Comparison of ENCODE assay signal across 8 cellular contexts in the genomic region with DNA sequence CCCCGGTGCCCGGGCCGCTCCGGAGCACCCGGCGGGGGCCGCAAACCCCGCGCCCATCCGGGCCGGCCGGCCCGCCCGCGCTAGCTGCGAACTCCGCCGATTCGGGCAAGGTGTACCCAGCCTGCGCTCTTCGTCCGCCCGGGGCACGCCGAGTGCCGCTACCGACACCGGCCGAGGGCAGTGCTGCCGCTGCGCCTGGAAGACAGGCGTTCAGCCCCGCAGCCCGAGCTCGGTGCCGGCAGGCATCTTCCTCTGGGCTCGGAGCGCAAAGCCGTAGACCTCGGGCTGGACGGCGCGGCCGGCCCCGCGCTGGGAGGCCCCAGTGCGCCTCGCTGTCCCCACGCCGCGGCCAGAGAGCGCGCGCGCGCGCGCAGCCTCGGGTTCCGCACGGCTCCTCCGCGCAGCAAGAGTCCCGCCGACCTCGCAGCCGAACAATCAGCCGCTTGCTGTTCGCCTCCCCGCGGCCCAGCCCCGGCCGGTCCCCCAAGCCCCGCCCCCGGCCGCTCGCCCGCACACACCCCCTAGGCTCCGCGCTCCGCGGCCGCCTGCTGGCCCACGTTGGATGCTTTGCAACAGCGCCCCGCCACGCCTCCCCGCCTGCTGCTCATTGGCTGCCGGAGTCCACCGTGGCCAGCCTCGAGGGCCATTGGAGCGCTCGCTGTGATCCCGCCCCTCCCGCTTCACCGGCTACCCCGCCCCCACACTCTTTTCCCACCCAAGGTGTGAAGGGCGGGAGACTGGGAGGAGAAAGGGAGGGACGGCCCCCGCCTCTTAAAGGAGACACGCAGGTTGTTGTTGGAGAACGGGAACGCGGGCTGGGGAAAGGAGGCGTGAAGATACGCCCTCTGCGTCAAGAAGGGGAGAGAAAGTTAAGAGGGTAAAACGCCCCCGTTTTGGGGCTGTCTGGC. TPM values are rescaled to one million over a fixed set of nuclear protein-coding genes. Genes with fewer than 3 reads are reported as not detected.
A peak's percentile ranks its signal among the peaks of the same experiment; 100 is the strongest.
DNase-seq lines count a peak whose midpoint lies in the region; ATAC-seq and TF ChIP-seq lines count a peak whose summit lies in the region.

A gene with protein sequence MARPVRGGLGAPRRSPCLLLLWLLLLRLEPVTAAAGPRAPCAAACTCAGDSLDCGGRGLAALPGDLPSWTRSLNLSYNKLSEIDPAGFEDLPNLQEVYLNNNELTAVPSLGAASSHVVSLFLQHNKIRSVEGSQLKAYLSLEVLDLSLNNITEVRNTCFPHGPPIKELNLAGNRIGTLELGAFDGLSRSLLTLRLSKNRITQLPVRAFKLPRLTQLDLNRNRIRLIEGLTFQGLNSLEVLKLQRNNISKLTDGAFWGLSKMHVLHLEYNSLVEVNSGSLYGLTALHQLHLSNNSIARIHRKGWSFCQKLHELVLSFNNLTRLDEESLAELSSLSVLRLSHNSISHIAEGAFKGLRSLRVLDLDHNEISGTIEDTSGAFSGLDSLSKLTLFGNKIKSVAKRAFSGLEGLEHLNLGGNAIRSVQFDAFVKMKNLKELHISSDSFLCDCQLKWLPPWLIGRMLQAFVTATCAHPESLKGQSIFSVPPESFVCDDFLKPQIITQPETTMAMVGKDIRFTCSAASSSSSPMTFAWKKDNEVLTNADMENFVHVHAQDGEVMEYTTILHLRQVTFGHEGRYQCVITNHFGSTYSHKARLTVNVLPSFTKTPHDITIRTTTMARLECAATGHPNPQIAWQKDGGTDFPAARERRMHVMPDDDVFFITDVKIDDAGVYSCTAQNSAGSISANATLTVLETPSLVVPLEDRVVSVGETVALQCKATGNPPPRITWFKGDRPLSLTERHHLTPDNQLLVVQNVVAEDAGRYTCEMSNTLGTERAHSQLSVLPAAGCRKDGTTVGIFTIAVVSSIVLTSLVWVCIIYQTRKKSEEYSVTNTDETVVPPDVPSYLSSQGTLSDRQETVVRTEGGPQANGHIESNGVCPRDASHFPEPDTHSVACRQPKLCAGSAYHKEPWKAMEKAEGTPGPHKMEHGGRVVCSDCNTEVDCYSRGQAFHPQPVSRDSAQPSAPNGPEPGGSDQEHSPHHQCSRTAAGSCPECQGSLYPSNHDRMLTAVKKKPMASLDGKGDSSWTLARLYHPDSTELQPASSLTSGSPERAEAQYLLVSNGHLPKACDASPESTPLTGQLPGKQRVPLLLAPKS (minus strand): TSS at position 448 of the 908 bp plus-strand sequence. CDS start 615 bp downstream, outside the sequence.

- TF ChIP-seq RAD21 in neural cell (conservative IDR thresholded peaks at IDR 0.05): peak; percentile 44

- TF ChIP-seq EP300 in neural cell (conservative IDR thresholded peaks at IDR 0.05; ENCODE audit: poor library complexity, severe bottlenecking): no peak

- no peaks in the 10 kb centered on the region for H3K9me3 Mint-ChIP-seq in stimulated activated naive CD8-positive, alpha-beta T cell treated with anti-CD3 and anti-CD28 coated beads, Interleukin-15, amount 100 ng/mL, for 72 hours

- peak within 1 kb of the TSS; percentile 72 for H3K4me2 ChIP-seq in Loucy (ENCODE audit: low read depth, low read length, poor library complexity, severe bottlenecking)
- no peak within 1 kb of the TSS for H3K4me2 ChIP-seq in neural cell (ENCODE audit: low read length)

- H3K79me2 ChIP-seq in Loucy (ENCODE audit: insufficient read depth, low read length): peaks cover 49% of the 10 kb centered on the region
- H3K79me2 ChIP-seq in neural cell (replicated peaks; ENCODE audit: insufficient read depth, low read length): peaks cover 37% of the 10 kb centered on the region

- H3K4me3 ChIP-seq in Loucy (ENCODE audit: low read length, poor library complexity, severe bottlenecking) (peak within 1 kb of the TSS; percentile 81), fibroblast of villous mesenchyme (ENCODE audit: low read depth, low read length) (peak within 1 kb of the TSS; percentile 73), neural cell (ENCODE audit: low read length) (peak within 1 kb of the TSS; percentile 72)

- H3K9me2 ChIP-seq in Loucy (replicated peaks; ENCODE audit: low read depth, low read length): no peaks in the 10 kb centered on the region
- H3K9me2 ChIP-seq in neural cell (ENCODE audit: insufficient read depth, low read length): no peaks in the 10 kb centered on the region

- ATAC-seq in stimulated activated naive CD8-positive, alpha-beta T cell treated with anti-CD3 and anti-CD28 coated beads, Interleukin-15, amount 100 ng/mL, for 72 hours: peak; percentile 97

- peaks cover 65% of the 10 kb centered on the region for H3K27me3 Mint-ChIP-seq in stimulated activated naive CD8-positive, alpha-beta T cell treated with anti-CD3 and anti-CD28 coated beads, Interleukin-15, amount 100 ng/mL, for 72 hours

- no peak within 1 kb of the TSS for H3K27ac ChIP-seq in neural cell (ENCODE audit: low read length)

- peaks cover 43% of the 10 kb centered on the region for H3K4me1 Mint-ChIP-seq in stimulated activated naive CD8-positive, alpha-beta T cell treated with anti-CD3 and anti-CD28 coated beads, Interleukin-15, amount 100 ng/mL, for 72 hours

- H3K4me3 Mint-ChIP-seq in stimulated activated naive CD8-positive, alpha-beta T cell treated with anti-CD3 and anti-CD28 coated beads, Interleukin-15, amount 100 ng/mL, for 72 hours: peak within 1 kb of the TSS; percentile 98

- peak; percentile 98 for DNase-seq in EH (ENCODE audit: low read depth)
- DNase-seq in H4 (ENCODE audit: low spot score): peak; percentile 92
- DNase-seq in SHP77 treated with DMSO at 0.1 percent for 48 hours (lab: John Stamatoyannopoulos, UW): peak; percentile 90
- DNase-seq in activated gamma-delta T cell (lab: John Stamatoyannopoulos, UW): peak; percentile 98
- peak; percentile 98 for DNase-seq in fibroblast of villous mesenchyme (ENCODE audit: low read depth)
- peak; percentile 95 to 98 for DNase-seq in stimulated activated naive CD8-positive, alpha-beta T cell treated with anti-CD3 and anti-CD28 coated beads, Interleukin-15, amount 100 ng/mL, for 72 hours

- H3K9ac ChIP-seq in Loucy (ENCODE audit: low read depth, low read length, poor library complexity, severe bottlenecking) (peak within 1 kb of the TSS; percentile 78), neural cell (ENCODE audit: low read length) (peak within 1 kb of the TSS; percentile 63)

- H3K27me3 ChIP-seq in Loucy (ENCODE audit: insufficient read depth, low read length, poor library complexity, severe bottlenecking): no peaks in the 10 kb centered on the region
- H3K27me3 ChIP-seq in neural cell (ENCODE audit: insufficient read depth, low read depth, low read length): peaks cover 27% of the 10 kb centered on the region

- H2AFZ ChIP-seq in Loucy (ENCODE audit: low read length) (peak within 1 kb of the TSS; percentile 82), neural cell (ENCODE audit: low read depth, low read length) (no peak within 1 kb of the TSS)

- TF ChIP-seq CTCF in Loucy (conservative IDR thresholded peaks at IDR 0.05; ENCODE audit: low read length): peak; percentile 41; the same call in 1 of the 2 replicates
- no peak for TF ChIP-seq CTCF in fibroblast of villous mesenchyme (IDR thresholded peaks at IDR 0.05; ENCODE audit: insufficient read depth, low read depth, low read length)
- TF ChIP-seq CTCF in neural cell (IDR thresholded peaks at IDR 0.05; ENCODE audit: poor library complexity, severe bottlenecking): peak; percentile 43

- peaks cover 51% of the 10 kb centered on the region for H3K4me1 ChIP-seq in Loucy (ENCODE audit: insufficient read depth, low read length, poor library complexity, severe bottlenecking)

- peak within 1 kb of the TSS; percentile 75 to 81 for H3K27ac Mint-ChIP-seq in stimulated activated naive CD8-positive, alpha-beta T cell treated with anti-CD3 and anti-CD28 coated beads, Interleukin-15, amount 100 ng/mL, for 72 hours

- no peaks in the 10 kb centered on the region for H3K36me3 ChIP-seq in Loucy (ENCODE audit: insufficient read depth, low read length)
- H3K36me3 ChIP-seq in neural cell (ENCODE audit: insufficient read depth, low read length): no peaks in the 10 kb centered on the region

- H3K9me3 ChIP-seq in Loucy (ENCODE audit: insufficient read depth, low read depth, low read length) (no peaks in the 10 kb centered on the region), neural cell (ENCODE audit: low read length) (no peaks in the 10 kb centered on the region)

- H3F3A ChIP-seq in Loucy (ENCODE audit: low read depth): no peaks in the 10 kb centered on the region; the same call in 1 of the 2 replicates
- no peaks in the 10 kb centered on the region for H3F3A ChIP-seq in neural cell (ENCODE audit: insufficient read depth, low read length, poor library complexity, severe bottlenecking)

- H4K20me1 ChIP-seq in Loucy (ENCODE audit: insufficient read depth, low read length, poor library complexity, severe bottlenecking) (peaks cover 26% of the 10 kb centered on the region), neural cell (ENCODE audit: insufficient read depth) (no peaks in the 10 kb centered on the region)

TF ChIP-seq in neural cell, 6 proteins besides CTCF, POLR2A, EP300 and RAD21:
- TF ChIP-seq MXI1 (conservative IDR thresholded peaks at IDR 0.05; ENCODE audit: poor library complexity, severe bottlenecking) (peak; percentile 50), SMC3 (conservative IDR thresholded peaks at IDR 0.05; ENCODE audit: poor library complexity) (peak; percentile 8), POLR2AphosphoS5 (IDR thresholded peaks at IDR 0.05) (peak; percentile 58), TAF1 (IDR thresholded peaks at IDR 0.05; ENCODE audit: low read depth) (no peak)
TF ChIP-seq in neural cell: peak in this region for 3.

RNA-seq across cellular contexts. Expression of the gene that starts here (rescaled TPM):
- total RNA-seq in H4 (2014; rRNA removed; shearing (Covaris generic)): 3.2 and 5.0 TPM in 2 replicates
- total RNA-seq in fibroblast of villous mesenchyme: 10.4 and 17.1 TPM in 2 replicates
- 7.0 and 7.1 TPM in 2 replicates for polyA plus RNA-seq in neural cell
- polyA minus RNA-seq in neural cell: 8.5 and 11.4 TPM in 2 replicates
